ENCODE assay signal across 9 cellular contexts in the genomic region with DNA sequence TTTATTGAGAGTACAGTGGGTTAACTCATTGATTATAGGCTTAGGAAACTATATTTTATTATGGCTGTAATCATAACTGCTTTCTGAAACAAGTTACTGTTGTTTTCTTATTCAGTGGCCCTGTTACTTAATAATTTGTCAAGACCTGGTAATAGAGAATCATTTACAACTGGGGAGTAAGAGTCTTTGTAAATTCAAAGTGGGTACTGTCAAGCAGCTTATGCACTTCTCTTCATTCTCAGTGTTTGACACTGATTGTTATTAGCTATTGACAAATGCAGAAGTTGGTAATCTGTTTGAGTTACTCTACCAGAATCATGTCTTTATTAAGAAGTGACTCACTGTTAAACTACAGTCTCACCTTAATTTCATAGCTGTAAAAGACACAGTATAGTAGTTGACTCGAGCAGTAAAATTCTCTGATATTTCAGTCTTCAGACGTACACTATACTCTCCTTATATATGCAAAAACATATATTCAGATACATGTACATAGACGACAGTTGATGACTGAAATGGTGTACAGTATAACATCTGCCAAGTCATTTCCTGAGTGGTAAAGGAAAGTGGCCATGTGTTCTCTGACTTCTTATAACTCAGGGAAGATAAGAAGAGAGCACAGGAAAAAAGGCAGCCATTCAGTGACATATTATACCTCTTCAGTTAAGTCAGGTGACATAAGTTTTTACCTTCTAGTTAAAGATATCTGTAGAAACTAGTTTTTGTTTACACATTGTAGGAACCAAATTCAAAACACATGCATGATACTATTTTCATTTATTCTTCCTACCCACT. TPM values are rescaled to one million over a fixed set of nuclear protein-coding genes. Genes with fewer than 3 reads are reported as not detected.
A peak's percentile ranks its signal among the peaks of the same experiment; 100 is the strongest.
DNase-seq lines count a peak whose midpoint lies in the region; ATAC-seq and TF ChIP-seq lines count a peak whose summit lies in the region.
"Had no signal": no experiment of that assay in that cellular context is flagged by ENCODE, and none has a peak within 500 bp of the region (broad histone marks: within the 10 kb centered on the region; RNA-seq: fewer than 3 reads in every experiment).

No MANE protein-coding gene starts in this region.

- no peaks in the 10 kb centered on the region for H3K4me1 ChIP-seq in uterus
- H3K4me1 ChIP-seq: foreskin keratinocyte had no signal

- TF ChIP-seq CTCF in AG10803 (conservative IDR thresholded peaks at IDR 0.05; ENCODE audit: low read length) (no peak), uterus (IDR thresholded peaks at IDR 0.05) (no peak), dorsolateral prefrontal cortex (IDR thresholded peaks at IDR 0.05 in 54 of 56, conservative IDR thresholded peaks at IDR 0.05 in 2 of 56; ENCODE audit: low read depth in 1 of 56, partially characterized antibody in 56 of 56) (no peak)

- DNase-seq in AG10803 (ENCODE audit: low read depth): peak; percentile 1
- DNase-seq in activated naive CD4-positive, alpha-beta T cell treated with anti-CD3 and anti-CD28 coated beads, Interleukin-2, amount 50 U/mL, for 72 hours (ENCODE audit: low spot score in 2 of 2): no peak
- DNase-seq in stimulated activated CD4-positive, alpha-beta T cell treated with anti-CD3 and anti-CD28 coated beads, Interleukin-4, amount 100 ng/mL, for 4 hours: no peak
- no peak for DNase-seq in uterus
- DNase-seq in sciatic nerve (ENCODE audit: low spot score): no peak
- no peak for DNase-seq in dorsolateral prefrontal cortex

- TF ChIP-seq POLR2A in uterus (IDR thresholded peaks at IDR 0.05): no peak

- H3K9me3 Mint-ChIP-seq in activated naive CD4-positive, alpha-beta T cell treated with anti-CD3 and anti-CD28 coated beads, Interleukin-2, amount 50 U/mL, for 72 hours: no peaks in the 10 kb centered on the region

- intact Hi-C loops in uterus (cut with DNase I; ENCODE audit: low total_unique reads) (no loop called here), sciatic nerve (cut with DNase I) (no loop called here), dorsolateral prefrontal cortex (cut with DNase I) (no loop called here)

- peaks cover 0 to 14% of the 10 kb centered on the region in 2 donors for H3K36me3 Mint-ChIP-seq in activated naive CD4-positive, alpha-beta T cell treated with anti-CD3 and anti-CD28 coated beads, Interleukin-2, amount 50 U/mL, for 72 hours

- H3K27me3 ChIP-seq in uterus (no peaks in the 10 kb centered on the region), dorsolateral prefrontal cortex (no peaks in the 10 kb centered on the region)
- H3K27me3 ChIP-seq: foreskin keratinocyte had no signal

- H3K27ac Mint-ChIP-seq in activated naive CD4-positive, alpha-beta T cell treated with anti-CD3 and anti-CD28 coated beads, Interleukin-2, amount 50 U/mL, for 72 hours: peak overlapping the region; percentile 85 to 91

- H3K27ac ChIP-seq in uterus (no peak overlapping the region), dorsolateral prefrontal cortex (peak overlapping the region in 1 of 59 donors; percentile 17)
- H3K27ac ChIP-seq: foreskin keratinocyte had no signal

- peak; percentile 65 for ATAC-seq in GM19025 (IDR thresholded peaks at IDR 0.05; ENCODE audit: low read depth, unreplicated experiment)
- peak; percentile 51 for ATAC-seq in HG03457 (IDR thresholded peaks at IDR 0.05; ENCODE audit: unreplicated experiment)
- ATAC-seq in activated naive CD4-positive, alpha-beta T cell treated with anti-CD3 and anti-CD28 coated beads, Interleukin-2, amount 50 U/mL, for 72 hours: peak; percentile 98 to 99
- no peak for ATAC-seq in sciatic nerve
- ATAC-seq: foreskin keratinocyte had no signal

- no peaks in the 10 kb centered on the region for H3K36me3 ChIP-seq in uterus

- no peaks in the 10 kb centered on the region for H3K9me3 ChIP-seq in uterus

- no peak overlapping the region for H3K4me3 ChIP-seq in AG10803 (ENCODE audit: low read length)
- H3K4me3 ChIP-seq in uterus: no peak overlapping the region
- H3K4me3 ChIP-seq in dorsolateral prefrontal cortex: no peak overlapping the region

RNA-seq across cellular contexts. Expression of gene TTC27, which starts 36.0 kb away (rescaled TPM):
- total RNA-seq in activated naive CD4-positive, alpha-beta T cell treated with anti-CD3 and anti-CD28 coated beads, Interleukin-2, amount 50 U/mL, for 72 hours: 10 to 100 TPM; 22.2 to 31.3 TPM
- total RNA-seq in uterus (10 to 100 TPM; 10.5 to 46.2 (median 17.9) TPM), sciatic nerve (19.0 TPM), dorsolateral prefrontal cortex (10 to 100 TPM in 95 of 120 experiments, 1 to 10 TPM in 25; 6.3 to 25.6 (median 12.2) TPM)
